In the genomic region with DNA sequence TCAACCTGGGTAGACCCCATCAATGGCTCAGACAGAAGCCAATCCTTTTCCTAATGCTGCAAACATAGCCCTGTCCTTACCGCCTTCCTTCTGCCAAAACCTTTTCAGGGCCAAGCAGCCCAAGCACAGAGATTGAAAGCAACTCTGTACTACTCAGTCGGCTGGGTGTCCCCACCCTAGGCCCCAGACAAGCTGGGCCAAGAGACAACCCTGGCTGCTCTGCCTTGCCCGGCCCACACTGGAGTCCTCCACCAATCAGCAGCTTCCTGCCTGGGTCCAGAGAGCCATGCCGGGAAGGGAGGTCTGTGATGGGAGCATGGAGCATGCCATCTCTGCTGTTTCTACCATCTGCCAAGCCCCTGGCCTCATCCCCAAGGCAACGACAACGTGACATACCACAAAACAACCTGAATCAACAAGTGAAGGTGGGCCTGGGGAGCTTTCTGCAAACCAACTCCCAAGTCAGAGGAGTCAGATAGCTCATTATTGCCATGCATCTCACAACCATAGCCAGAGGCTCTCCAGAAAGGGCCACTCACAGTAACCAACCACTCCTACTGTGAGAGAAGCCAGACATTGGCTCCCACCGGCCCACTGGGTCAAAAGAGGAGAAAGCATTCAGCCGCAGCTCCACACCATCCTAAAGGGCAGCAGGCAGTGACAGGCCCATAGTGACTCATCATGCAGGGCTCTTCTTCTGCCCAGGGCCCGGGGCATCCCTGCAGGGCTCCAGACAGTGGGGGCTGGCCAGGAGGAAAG, we compare ENCODE assay signal across 17 cellular contexts. TPM values are rescaled to one million over a fixed set of nuclear protein-coding genes. Genes with fewer than 3 reads are reported as not detected.
DNase-seq lines count a peak whose midpoint lies in the region; ATAC-seq and TF ChIP-seq lines count a peak whose summit lies in the region.
"Had no signal": no experiment of that assay in that cellular context is flagged by ENCODE, and none has a peak within 500 bp of the region (broad histone marks: within the 10 kb centered on the region; RNA-seq: fewer than 3 reads in every experiment).

No MANE protein-coding gene starts in this region.

- H3K9me3 Mint-ChIP-seq in T-helper 1 cell treated with Interleukin-12 subunit alpha and Interleukin-12 subunit beta and Interleukin-4 antibody, amounts not matched to agents 30 μg/mL and 1 μg/mL, for 36 hours, result no peaks in the 10 kb centered on the region
- H3K9me3 Mint-ChIP-seq in endodermal cell (no peaks in the 10 kb centered on the region), nephron progenitor cell (no peaks in the 10 kb centered on the region)
- no peaks in the 10 kb centered on the region for H3K9me3 Mint-ChIP-seq in effector memory CD8-positive, alpha-beta T cell
- H3K9me3 Mint-ChIP-seq: stimulated activated effector memory CD8-positive, alpha-beta T cell treated with anti-CD3 and anti-CD28 coated beads, Interleukin-12 subunit alpha, Interleukin-12 subunit beta, amount 100 ng/mL, for 72 hours had no signal

- no peaks in the 10 kb centered on the region for H3K27me3 Mint-ChIP-seq in T-helper 1 cell treated with Interleukin-12 subunit alpha and Interleukin-12 subunit beta and Interleukin-4 antibody, amounts not matched to agents 30 μg/mL and 1 μg/mL, for 36 hours (ENCODE audit: low read depth)
- H3K27me3 Mint-ChIP-seq in endodermal cell (ENCODE audit: insufficient read depth) (no peaks in the 10 kb centered on the region), nephron progenitor cell (ENCODE audit: low read depth, poor library complexity) (peaks cover 3% of the 10 kb centered on the region)
- H3K27me3 Mint-ChIP-seq in effector memory CD8-positive, alpha-beta T cell, result no peaks in the 10 kb centered on the region

- peaks cover 16% of the 10 kb centered on the region for H3K4me1 Mint-ChIP-seq in T-helper 1 cell treated with Interleukin-12 subunit alpha and Interleukin-12 subunit beta and Interleukin-4 antibody, amounts not matched to agents 30 μg/mL and 1 μg/mL, for 36 hours (ENCODE audit: low read depth)
- H3K4me1 Mint-ChIP-seq in endodermal cell (peaks cover 2% of the 10 kb centered on the region), nephron progenitor cell (no peaks in the 10 kb centered on the region)
- H3K4me1 Mint-ChIP-seq in effector memory CD8-positive, alpha-beta T cell (ENCODE audit: low read depth in 2 of 2), result peaks cover 3% of the 10 kb centered on the region in 2 donors

- H3K4me3 ChIP-seq in H7 (ENCODE audit: insufficient read depth, low read depth, low read length) (no peak overlapping the region), endodermal cell (ENCODE audit: low read length) (no peak overlapping the region)
- H3K4me3 ChIP-seq: HAP-1, pancreas, thyroid gland had no signal

- no peak overlapping the region for H3K27ac ChIP-seq in endodermal cell (ENCODE audit: low read depth, low read length)
- H3K27ac ChIP-seq: KMS-11, pancreas, thyroid gland had no signal

- no peaks in the 10 kb centered on the region for H3K4me1 ChIP-seq in endodermal cell (ENCODE audit: control insufficient read depth, insufficient read depth, low read length)
- H3K4me1 ChIP-seq: HAP-1, pancreas had no signal

- peaks cover 43% of the 10 kb centered on the region for H3K36me3 Mint-ChIP-seq in T-helper 1 cell treated with Interleukin-12 subunit alpha and Interleukin-12 subunit beta and Interleukin-4 antibody, amounts not matched to agents 30 μg/mL and 1 μg/mL, for 36 hours (ENCODE audit: low read depth)
- H3K36me3 Mint-ChIP-seq in endodermal cell (ENCODE audit: low read depth), result peaks cover 78% of the 10 kb centered on the region
- H3K36me3 Mint-ChIP-seq in nephron progenitor cell (ENCODE audit: low read depth), result peaks cover 74% of the 10 kb centered on the region
- peaks cover 41% of the 10 kb centered on the region for H3K36me3 Mint-ChIP-seq in effector memory CD8-positive, alpha-beta T cell (ENCODE audit: insufficient read depth)

- WGBS in endodermal cell (ENCODE audit: insufficient coverage in 1 of 2, insufficient read length in 1 of 2), 2 experiments, result 71 to 93% methylated on average over 3 to 9 of the region's 9 CpGs

- intact Hi-C loops in left colon (cut with DNase I, micrococcal nuclease), result no loop called here

- H3K27ac Mint-ChIP-seq in T-helper 1 cell treated with Interleukin-12 subunit alpha and Interleukin-12 subunit beta and Interleukin-4 antibody, amounts not matched to agents 30 μg/mL and 1 μg/mL, for 36 hours, result peak overlapping the region; percentile 15
- H3K27ac Mint-ChIP-seq in endodermal cell (peak overlapping the region; percentile 44), nephron progenitor cell (peak overlapping the region; percentile 91)
- H3K27ac Mint-ChIP-seq in effector memory CD8-positive, alpha-beta T cell, result peak overlapping the region in 1 of 2 donors; percentile 75

- ATAC-seq in effector memory CD8-positive, alpha-beta T cell (replicated peaks), result no peak
- ATAC-seq in left colon, result no peak
- ATAC-seq: pancreas; stimulated activated effector memory CD8-positive, alpha-beta T cell treated with anti-CD3 and anti-CD28 coated beads, Interleukin-12 subunit alpha, Interleukin-12 subunit beta, amount 100 ng/mL, for 72 hours had no signal

- H3K27me3 ChIP-seq in H7 (ENCODE audit: control insufficient read depth, insufficient read depth, low read length) (no peaks in the 10 kb centered on the region), endodermal cell (ENCODE audit: control insufficient read depth, insufficient read depth, low read length, poor library complexity, severe bottlenecking) (no peaks in the 10 kb centered on the region)
- H3K27me3 ChIP-seq: pancreas, thyroid gland had no signal

- DNase-seq in T-helper 1 cell (no peak), H7 (peak; percentile 51), endodermal cell (peak; percentile 54), nephron progenitor cell (no peak), left colon (no peak), Kasumi-1 (lab: John Stamatoyannopoulos, UW) (no peak)
- no peak for DNase-seq in effector memory CD8-positive, alpha-beta T cell
- DNase-seq: 8988T; activated T-cell treated with anti-CD3 and anti-CD28 coated beads, Interleukin-2, amount 50 U/mL, for 1 hour; NCI-H774; pancreas; stimulated activated CD4-positive, alpha-beta T cell treated with anti-CD3 and anti-CD28 coated beads, Interleukin-12 subunit alpha, Interleukin-12 subunit beta, amount 100 ng/mL, for 4 hours; thyroid gland had no signal

- TF ChIP-seq CTCF in endodermal cell (conservative IDR thresholded peaks at IDR 0.05) (no peak), nephron progenitor cell (IDR thresholded peaks at IDR 0.05) (no peak)

- no peak overlapping the region for H3K9ac ChIP-seq in endodermal cell (ENCODE audit: extremely low read depth, low read length, poor library complexity, severe bottlenecking)
- H3K9ac ChIP-seq: KMS-11 had no signal

- H3K4me3 Mint-ChIP-seq in T-helper 1 cell treated with Interleukin-12 subunit alpha and Interleukin-12 subunit beta and Interleukin-4 antibody, amounts not matched to agents 30 μg/mL and 1 μg/mL, for 36 hours, result no peak overlapping the region
- H3K4me3 Mint-ChIP-seq in endodermal cell (no peak overlapping the region), nephron progenitor cell (no peak overlapping the region)
- no peak overlapping the region for H3K4me3 Mint-ChIP-seq in effector memory CD8-positive, alpha-beta T cell
- H3K4me3 Mint-ChIP-seq: stimulated activated effector memory CD8-positive, alpha-beta T cell treated with anti-CD3 and anti-CD28 coated beads, Interleukin-12 subunit alpha, Interleukin-12 subunit beta, amount 100 ng/mL, for 72 hours had no signal

- peaks cover 32% of the 10 kb centered on the region for H3K36me3 ChIP-seq in H7 (replicated peaks; ENCODE audit: control insufficient read depth, insufficient read depth, low read length)
- peaks cover 93% of the 10 kb centered on the region for H3K36me3 ChIP-seq in endodermal cell (ENCODE audit: control insufficient read depth, insufficient read depth, low read length)

- H3K9me3 ChIP-seq in endodermal cell (ENCODE audit: control insufficient read depth, low read length), result no peaks in the 10 kb centered on the region
- H3K9me3 ChIP-seq: HAP-1, pancreas, thyroid gland had no signal

RNA-seq across cellular contexts. Expression of a gene that starts 18.2 kb away (rescaled TPM):
- 43.0 and 44.2 TPM in 2 replicates for total RNA-seq in H7 (2014; rRNA removed; shearing (Covaris generic))
- 10 to 100 TPM; 49.2 to 57.1 TPM for total RNA-seq in endodermal cell
- 65.0 TPM for polyA plus RNA-seq in endodermal cell (2013, experiment 1 of 2)
- polyA plus RNA-seq in endodermal cell (2013, experiment 2 of 2), result 55.9 TPM
- 10 to 100 TPM; 11.0 to 15.0 TPM for total RNA-seq in left colon

RNA-seq across cellular contexts. Expression of a gene that starts 35.7 kb away (rescaled TPM):
- total RNA-seq in H7 (2014; rRNA removed; shearing (Covaris generic)), result 0.76 and 3.9 TPM in 2 replicates
- total RNA-seq in endodermal cell (1 to 10 TPM; 2.0 to 3.5 TPM), left colon (10 to 100 TPM in 1 of 2 donors, 1 to 10 TPM in 1; 8.1 to 21.9 TPM)
- 5.5 TPM for polyA plus RNA-seq in endodermal cell (2013, experiment 1 of 2)
- polyA plus RNA-seq in endodermal cell (2013, experiment 2 of 2), result 4.4 TPM

Comparison
In these comparisons a context has a peak if more than half of its experiments do, and no peak if none do; other contexts are left out.
1. DNase-seq: peak in H7 (single experiment) and endodermal cell (single experiment); none in T-helper 1 cell (0 of 5), nephron progenitor cell (single experiment), effector memory CD8-positive, alpha-beta T cell (0 of 3), left colon (0 of 2) and Kasumi-1 (0 of 2).